Comparison of ENCODE assay signal across 26 cellular contexts in genomic region chr2:88955607-88956006, GRCh38.
"Had no signal": no experiment of that assay in that cellular context is flagged by ENCODE, and none has a peak within 500 bp of the region (broad histone marks: within the 10 kb centered on the region; RNA-seq: fewer than 3 reads in every experiment).

No MANE protein-coding gene starts in this region.

- H3K27ac ChIP-seq: epithelial cell of prostate, heart right ventricle, left ventricle myocardium inferior, lower lobe of right lung, neutrophil, pancreas, stomach, thyroid gland, vagina had no signal

- H3K27me3 ChIP-seq: neutrophil, pancreas, thyroid gland, vagina had no signal

- H3K36me3 ChIP-seq: heart right ventricle, left ventricle myocardium inferior, lower lobe of right lung, neutrophil, pancreas, stomach, thyroid gland, vagina had no signal

- H3K4me1 ChIP-seq: heart right ventricle, left ventricle myocardium inferior, lower lobe of right lung, pancreas, stomach, thyroid gland, vagina had no signal

- H3K4me3 ChIP-seq: heart right ventricle, left ventricle myocardium inferior, lower lobe of right lung, pancreas, smooth muscle cell, stomach, thyroid gland, vagina had no signal

- H3K9me3 ChIP-seq: heart right ventricle, left ventricle myocardium inferior, lower lobe of right lung, neutrophil, pancreas, stomach, thyroid gland, vagina had no signal

- ATAC-seq: esophagus mucosa; heart right ventricle; left colon; lower lobe of right lung; natural killer cell treated with Interleukin-12 subunit alpha and Interleukin-12 subunit beta and Interleukin-15 and Interleukin-18, amount 100 ng/mL, for 72 hours; pancreas; sciatic nerve had no signal

- DNase-seq: cortex of kidney; foreskin fibroblast; glutamatergic neuron; heart right ventricle; hippocampal formation; kidney glomerular epithelial cell; left colon; left ventricle myocardium inferior; lower lobe of right lung; naive B cell; pancreas; stimulated activated CD4-positive, alpha-beta T cell treated with anti-CD3 and anti-CD28 coated beads, Interleukin-12 subunit alpha, Interleukin-12 subunit beta, amount 100 ng/mL, for 4 hours; stimulated activated CD4-positive, alpha-beta T cell treated with anti-CD3 and anti-CD28 coated beads, Interleukin-1b, Interleukin-23, amount 100 ng/mL, for 48 hours; stimulated activated CD4-positive, alpha-beta T cell treated with anti-CD3 and anti-CD28 coated beads, Interleukin-4, amount 100 ng/mL, for 1 hour; stimulated activated CD8-positive, alpha-beta memory T cell treated with anti-CD3 and anti-CD28 coated beads, Interleukin-4, amount 100 ng/mL, for 48 hours; stimulated activated naive CD4-positive, alpha-beta T cell treated with Interleukin-2 at 50 U/mL for 16 hours; stomach; thyroid gland; trophoblast cell had no signal
